ENCODE assay signal across 1 cellular context in genomic region chr6:35727206-35727934, GRCh38.
TF ChIP-seq lines count a peak whose summit lies in the region.

No MANE protein-coding gene starts in this region.

TF ChIP-seq in HepG2, 621 proteins besides CTCF, POLR2A, EP300 and RAD21 (continued from another document and continues in another):
- TF ChIP-seq HNF1A (IDR thresholded peaks at IDR 0.05; ENCODE audit: low read depth) (no peak), HNF1A (CRISPR knock-in tag; IDR thresholded peaks at IDR 0.05; ENCODE audit: borderline replicate concordance) (peak; percentile 53; the same call in 1 of the 2 replicates), AGO2 (optimal IDR thresholded peaks at IDR 0.05; ENCODE audit: low read depth, low read length) (peak; percentile 36), ZNF710 (CRISPR knock-in tag; IDR thresholded peaks at IDR 0.05; ENCODE audit: borderline replicate concordance) (peak; percentile 8), ZNF567 (CRISPR knock-in tag; IDR thresholded peaks at IDR 0.05; ENCODE audit: borderline replicate concordance) (0 out of 2 replicates have a peak, but pooled peaks have one; percentile 30), NR3C1 (CRISPR knock-in tag; IDR thresholded peaks at IDR 0.05) (no peak), MEIS1 (CRISPR knock-in tag; IDR thresholded peaks at IDR 0.05; ENCODE audit: borderline replicate concordance) (0 out of 2 replicates have a peak, but pooled peaks have one; percentile 34), SALL2 (CRISPR knock-in tag; IDR thresholded peaks at IDR 0.05) (peak; percentile 89; the same call in 1 of the 2 replicates), ZNF891 (CRISPR knock-in tag; IDR thresholded peaks at IDR 0.05) (no peak; the same call in 1 of the 2 replicates), ZNF460 (CRISPR knock-in tag; IDR thresholded peaks at IDR 0.05; ENCODE audit: borderline replicate concordance) (no peak), POGZ (CRISPR knock-in tag; IDR thresholded peaks at IDR 0.05) (0 out of 2 replicates have a peak, but pooled peaks have one; percentile 49), TFAP4 (IDR thresholded peaks at IDR 0.05; ENCODE audit: borderline replicate concordance, low read depth) (no peak), USF2 (IDR thresholded peaks at IDR 0.05; ENCODE audit: low read depth, low read length) (peak; percentile 85), USF2 (CRISPR knock-in tag; IDR thresholded peaks at IDR 0.05; ENCODE audit: borderline replicate concordance) (peak; percentile 86; the same call in 1 of the 2 replicates), ZNF274 (CRISPR knock-in tag; IDR thresholded peaks at IDR 0.05) (0 out of 2 replicates have a peak, but pooled peaks have one; percentile 45), NAIF1 (CRISPR knock-in tag; IDR thresholded peaks at IDR 0.05; ENCODE audit: borderline replicate concordance) (0 out of 2 replicates have a peak, but pooled peaks have one; percentile 6), NCOA5 (CRISPR knock-in tag; IDR thresholded peaks at IDR 0.05) (no peak), ZNF224 (CRISPR knock-in tag; IDR thresholded peaks at IDR 0.05) (no peak), ZNF619 (CRISPR knock-in tag; IDR thresholded peaks at IDR 0.05) (no peak), FIP1L1 (IDR thresholded peaks at IDR 0.05; ENCODE audit: borderline replicate concordance, insufficient read depth, low read depth, low read length) (0 out of 2 replicates have a peak, but pooled peaks have one; percentile 15), NR2C2 (CRISPR knock-in tag; IDR thresholded peaks at IDR 0.05; ENCODE audit: borderline replicate concordance) (0 out of 2 replicates have a peak, but pooled peaks have one; percentile 1), KMT2A (CRISPR knock-in tag; IDR thresholded peaks at IDR 0.05) (peak; percentile 15; the same call in 1 of the 2 replicates), ZNF33B (CRISPR knock-in tag; IDR thresholded peaks at IDR 0.05) (peak; percentile 58; the same call in 1 of the 2 replicates), ZNF740 (CRISPR knock-in tag; IDR thresholded peaks at IDR 0.05) (no peak), ZEB1 (IDR thresholded peaks at IDR 0.05; ENCODE audit: insufficient replicate concordance, low read depth) (peak; percentile 23), EEA1 (CRISPR knock-in tag; IDR thresholded peaks at IDR 0.05; ENCODE audit: borderline replicate concordance) (0 out of 2 replicates have a peak, but pooled peaks have one; percentile 40), SMARCE1 (IDR thresholded peaks at IDR 0.05; ENCODE audit: borderline replicate concordance) (no peak), GATAD2A (CRISPR knock-in tag; IDR thresholded peaks at IDR 0.05) (peak; percentile 9; the same call in 1 of the 2 replicates), ZBTB3 (CRISPR knock-in tag; IDR thresholded peaks at IDR 0.05; ENCODE audit: borderline replicate concordance, low read depth) (peak; percentile 27; the same call in 1 of the 2 replicates), CHD4 (IDR thresholded peaks at IDR 0.05; ENCODE audit: borderline replicate concordance, low read length) (no peak), PHF21A (CRISPR knock-in tag; IDR thresholded peaks at IDR 0.05) (no peak), BHLHE40 (IDR thresholded peaks at IDR 0.05; ENCODE audit: low read length) (peak; percentile 50), ZSCAN29 (CRISPR knock-in tag; conservative IDR thresholded peaks at IDR 0.05) (0 out of 2 replicates have a peak, but pooled peaks have one; percentile 57), GLMP (CRISPR knock-in tag; IDR thresholded peaks at IDR 0.05; ENCODE audit: borderline replicate concordance) (no peak), RFXAP (CRISPR knock-in tag; IDR thresholded peaks at IDR 0.05; ENCODE audit: borderline replicate concordance) (no peak), ZNF550 (CRISPR knock-in tag; IDR thresholded peaks at IDR 0.05; ENCODE audit: borderline replicate concordance) (no peak), ZNF629 (CRISPR knock-in tag; conservative IDR thresholded peaks at IDR 0.05) (0 out of 2 replicates have a peak, but pooled peaks have one; percentile 14), ZNF383 (CRISPR knock-in tag; IDR thresholded peaks at IDR 0.05; ENCODE audit: borderline replicate concordance) (no peak), GATA4 (IDR thresholded peaks at IDR 0.05; ENCODE audit: borderline replicate concordance, low read depth) (no peak), NFAT5 (CRISPR knock-in tag; IDR thresholded peaks at IDR 0.05) (no peak), ZNF513 (CRISPR knock-in tag; conservative IDR thresholded peaks at IDR 0.05) (0 out of 2 replicates have a peak, but pooled peaks have one; percentile 67), CREB1 (IDR thresholded peaks at IDR 0.05) (no peak), CREB1 (CRISPR knock-in tag; IDR thresholded peaks at IDR 0.05) (no peak), MTA1 (CRISPR knock-in tag; IDR thresholded peaks at IDR 0.05; ENCODE audit: borderline replicate concordance) (peak; percentile 80; the same call in 1 of the 2 replicates)
